ENCODE assay signal across 13 cellular contexts in genomic region chr3:159882367-159882766, GRCh38. TPM values are rescaled to one million over a fixed set of nuclear protein-coding genes. Genes with fewer than 3 reads are reported as not detected.
DNase-seq lines count a peak whose midpoint lies in the region; ATAC-seq and TF ChIP-seq lines count a peak whose summit lies in the region.
"Had no signal": no experiment of that assay in that cellular context is flagged by ENCODE, and none has a peak within 500 bp of the region (broad histone marks: within the 10 kb centered on the region; RNA-seq: fewer than 3 reads in every experiment).

No MANE protein-coding gene starts in this region.

- H3K27ac ChIP-seq in mammary epithelial cell (ENCODE audit: insufficient read depth, low read depth, low read length) (peak overlapping the region; percentile 89), right cardiac atrium (ENCODE audit: low read length) (peak overlapping the region; percentile 71), psoas muscle (peak overlapping the region; percentile 91)
- H3K27ac ChIP-seq: parathyroid adenoma had no signal

- H3K9me3 ChIP-seq in mammary epithelial cell (replicated peaks; ENCODE audit: insufficient read depth, low read length) (no peaks in the 10 kb centered on the region), right cardiac atrium (ENCODE audit: control insufficient read depth, low read length) (no peaks in the 10 kb centered on the region), psoas muscle (no peaks in the 10 kb centered on the region)
- H3K9me3 ChIP-seq: uterus had no signal

- H4K20me1 ChIP-seq in mammary epithelial cell (ENCODE audit: insufficient read depth, low read length): no peaks in the 10 kb centered on the region

- H3K79me2 ChIP-seq in mammary epithelial cell (ENCODE audit: insufficient read depth, low read length): peaks cover 52% of the 10 kb centered on the region
- H3K79me2 ChIP-seq: parathyroid adenoma had no signal

- H3K27me3 Mint-ChIP-seq in Calu3 (ENCODE audit: unreplicated experiment): no peaks in the 10 kb centered on the region

- no peak overlapping the region for H3K4me3 ChIP-seq in mammary epithelial cell (replicated peaks in 1 of 3; ENCODE audit: insufficient read depth in 1 of 3, low read depth in 2 of 3, low read length in 3 of 3)
- H3K4me3 ChIP-seq in right cardiac atrium (ENCODE audit: low read length): no peak overlapping the region
- H3K4me3 ChIP-seq in psoas muscle: peak overlapping the region; percentile 42
- H3K4me3 ChIP-seq: uterus had no signal

- 3% methylated on average over 3 of the region's 3 CpGs for WGBS in mammary epithelial cell (ENCODE audit: low coverage, missing lambda C conversion rate)
- WGBS in right cardiac atrium: 42% methylated on average over 3 of the region's 3 CpGs
- 17 to 36% (median 21%) methylated on average over 3 of the region's 3 CpGs for WGBS in psoas muscle, 3 donors

- no peaks in the 10 kb centered on the region for H3K36me3 Mint-ChIP-seq in Calu3 (ENCODE audit: insufficient read depth, unreplicated experiment)
- H3K36me3 Mint-ChIP-seq: CD4-positive, CD25-positive, alpha-beta regulatory T cell had no signal

- H3K27me3 ChIP-seq in mammary epithelial cell (ENCODE audit: insufficient read depth, low read length) (no peaks in the 10 kb centered on the region), right cardiac atrium (ENCODE audit: control insufficient read depth, insufficient read depth) (no peaks in the 10 kb centered on the region), psoas muscle (ENCODE audit: insufficient read depth in 3 of 3, low read length in 2 of 3) (no peaks in the 10 kb centered on the region)
- H3K27me3 ChIP-seq: uterus had no signal

- TF ChIP-seq CTCF in mammary epithelial cell (conservative IDR thresholded peaks at IDR 0.05 in 1 of 2, IDR thresholded peaks at IDR 0.05 in 1 of 2; ENCODE audit: extremely low read depth in 1 of 2, insufficient read depth in 1 of 2, low read depth in 1 of 2, low read length in 2 of 2): no peak
- no peak for TF ChIP-seq CTCF in psoas muscle (IDR thresholded peaks at IDR 0.05)
- no peak for TF ChIP-seq CTCF in Calu3 (IDR thresholded peaks at IDR 0.05; ENCODE audit: unreplicated experiment)

- dilution Hi-C loops in mammary epithelial cell (cut with HindIII; ENCODE audit: low sequenced_read_pairs): no loop called here

- ATAC-seq in right cardiac atrium: peak in 1 of 2 donors; percentile 22
- ATAC-seq in psoas muscle: peak in 1 of 4 donors; percentile 27
- ATAC-seq in GM19035 (IDR thresholded peaks at IDR 0.05; ENCODE audit: unreplicated experiment): no peak
- ATAC-seq in HG02588 (IDR thresholded peaks at IDR 0.05; ENCODE audit: unreplicated experiment): no peak

- peak overlapping the region; percentile 78 for H2AFZ ChIP-seq in mammary epithelial cell (ENCODE audit: low read depth, low read length)
- H2AFZ ChIP-seq: parathyroid adenoma had no signal

- H3K36me3 ChIP-seq in mammary epithelial cell (ENCODE audit: insufficient read depth, low read length) (no peaks in the 10 kb centered on the region), psoas muscle (ENCODE audit: insufficient read depth in 1 of 2, low read depth in 1 of 2) (peaks cover 0 to 29% of the 10 kb centered on the region in 2 donors)
- H3K36me3 ChIP-seq: uterus had no signal

- H3K4me2 ChIP-seq in mammary epithelial cell (ENCODE audit: insufficient read depth, low read depth, low read length): peak overlapping the region; percentile 29

- no peak overlapping the region for H3K27ac Mint-ChIP-seq in Calu3 (ENCODE audit: unreplicated experiment)
- H3K27ac Mint-ChIP-seq: CD4-positive, CD25-positive, alpha-beta regulatory T cell had no signal

- in situ Hi-C loops in mammary epithelial cell (cut with MboI; ENCODE audit: low sequenced_read_pairs in 2 of 2): loop anchor here in 1 of 2 donors (10.0 kb wide), 1 partner anchor 58 kb away; no protein-coding TSS in a partner anchor

- H3K4me3 Mint-ChIP-seq in Calu3 (ENCODE audit: low read depth, unreplicated experiment): no peak overlapping the region
- H3K4me3 Mint-ChIP-seq: CD4-positive, CD25-positive, alpha-beta regulatory T cell had no signal

- H3K9ac ChIP-seq in mammary epithelial cell (ENCODE audit: insufficient read depth, low read length): peak overlapping the region; percentile 44
- H3K9ac ChIP-seq: parathyroid adenoma had no signal

- H3K9me3 Mint-ChIP-seq in Calu3 (ENCODE audit: low read depth, unreplicated experiment): no peaks in the 10 kb centered on the region
- H3K9me3 Mint-ChIP-seq: CD4-positive, CD25-positive, alpha-beta regulatory T cell had no signal

- CTCF ChIA-PET in mammary epithelial cell (lab: Charles Lee; ENCODE audit: low non-redundant PET): interaction anchor here (0.7 kb wide), 1 partner anchor 53 kb away, joined by 5 read pairs; no protein-coding TSS in a partner anchor
- CTCF ChIA-PET in Calu3 (lab: Charles Lee): interaction anchor here (0.6 kb wide), 1 partner anchor 105 kb away, joined by 3 read pairs; no protein-coding TSS in a partner anchor

- BruUV-seq in mammary epithelial cell (replicated peaks; lab: Mats Ljungman, UMichigan) (no TSS peak), Calu3 (replicated peaks; lab: Mats Ljungman, UMichigan) (no TSS peak)

- H3K4me1 Mint-ChIP-seq in Calu3 (ENCODE audit: low read depth, unreplicated experiment): peaks cover 8% of the 10 kb centered on the region

- H3K4me1 ChIP-seq in mammary epithelial cell (ENCODE audit: insufficient read depth, low read length) (peaks cover 33% of the 10 kb centered on the region), right cardiac atrium (ENCODE audit: control insufficient read depth, insufficient read depth, low read length) (peaks cover 16% of the 10 kb centered on the region), psoas muscle (peaks cover 76% of the 10 kb centered on the region)
- H3K4me1 ChIP-seq: parathyroid adenoma had no signal

- intact Hi-C loops in mammary epithelial cell (cut with micrococcal nuclease) (loop anchor here (1.0 to 10.0 kb wide), 7 partner anchors 40 to 615 kb away; partner anchors contain the start of gene IL12A), right cardiac atrium (cut with DNase I) (loop anchor here (5.0 to 10.0 kb wide), 4 partner anchors 48 to 122 kb away; partner anchors contain the start of gene SCHIP1 (in 1 of the 4)), psoas muscle (cut with DNase I) (loop anchor here (2.0 to 5.0 kb wide), 2 partner anchors 55 to 58 kb away; no protein-coding TSS in a partner anchor), Calu3 (cut with micrococcal nuclease; ENCODE audit: unreplicated experiment) (loop anchor here (10.0 kb wide), 3 partner anchors 222 to 618 kb away; no protein-coding TSS in a partner anchor)

- DNase-seq in Ammon's horn (ENCODE audit: low spot score): peak; percentile 74
- DNase-seq in mammary epithelial cell: no peak
- DNase-seq in right cardiac atrium: peak in 2 of 3 donors; percentile 15 to 39
- DNase-seq in psoas muscle: no peak
- DNase-seq in NCI-H82 treated with DMSO at 0.1 percent for 48 hours (lab: John Stamatoyannopoulos, UW; ENCODE audit: unreplicated experiment): no peak
- DNase-seq in Calu3: no peak
- DNase-seq: CD4-positive, CD25-positive, alpha-beta regulatory T cell; stimulated activated CD4-positive, alpha-beta T cell treated with anti-CD3 and anti-CD28 coated beads, Interleukin-1b, Interleukin-23, amount 100 ng/mL, for 48 hours; stimulated activated CD8-positive, alpha-beta memory T cell treated with anti-CD3 and anti-CD28 coated beads, Interleukin-4, amount 100 ng/mL, for 48 hours; uterus had no signal

RNA-seq across cellular contexts. Expression of gene SCHIP1, which starts 42.7 kb away (rescaled TPM):
- total RNA-seq in mammary epithelial cell (1 to 10 TPM; 5.4 to 8.5 TPM), right cardiac atrium (10 to 100 TPM; 34.7 to 53.7 (median 44.0) TPM), psoas muscle (100 to 1,000 TPM in 2 of 4 donors, 10 to 100 TPM in 2; 49.1 to 206 (median 90.3) TPM), Calu3 (2022) (1.2 and 2.6 TPM in 2 replicates)
- polyA plus RNA-seq in mammary epithelial cell (5.7 TPM), right cardiac atrium (61.0 TPM), psoas muscle (100 to 1,000 TPM in 1 of 3 donors, 10 to 100 TPM in 2; 27.1 to 129 (median 68.6) TPM)
- polyA minus RNA-seq in mammary epithelial cell: 1.2 TPM
- total RNA-seq: CD4-positive, CD25-positive, alpha-beta regulatory T cell had no signal
- polyA plus RNA-seq: CD4-positive, CD25-positive, alpha-beta regulatory T cell had no signal

Comparison
In these comparisons a context has a peak if more than half of its experiments do, and no peak if none do; other contexts are left out.
1. DNase-seq: peak in Ammon's horn (single experiment) and right cardiac atrium (2 of 3); none in mammary epithelial cell (single experiment), psoas muscle (0 of 2), NCI-H82 treated with DMSO at 0.1 percent for 48 hours (single experiment) and Calu3 (single experiment).
2. Peak in every context shown above with its lines, with median percentiles within 50 percentile points of each other: H3K27ac ChIP-seq.